Comparison of ENCODE assay signal across 26 cellular contexts in the genomic region with DNA sequence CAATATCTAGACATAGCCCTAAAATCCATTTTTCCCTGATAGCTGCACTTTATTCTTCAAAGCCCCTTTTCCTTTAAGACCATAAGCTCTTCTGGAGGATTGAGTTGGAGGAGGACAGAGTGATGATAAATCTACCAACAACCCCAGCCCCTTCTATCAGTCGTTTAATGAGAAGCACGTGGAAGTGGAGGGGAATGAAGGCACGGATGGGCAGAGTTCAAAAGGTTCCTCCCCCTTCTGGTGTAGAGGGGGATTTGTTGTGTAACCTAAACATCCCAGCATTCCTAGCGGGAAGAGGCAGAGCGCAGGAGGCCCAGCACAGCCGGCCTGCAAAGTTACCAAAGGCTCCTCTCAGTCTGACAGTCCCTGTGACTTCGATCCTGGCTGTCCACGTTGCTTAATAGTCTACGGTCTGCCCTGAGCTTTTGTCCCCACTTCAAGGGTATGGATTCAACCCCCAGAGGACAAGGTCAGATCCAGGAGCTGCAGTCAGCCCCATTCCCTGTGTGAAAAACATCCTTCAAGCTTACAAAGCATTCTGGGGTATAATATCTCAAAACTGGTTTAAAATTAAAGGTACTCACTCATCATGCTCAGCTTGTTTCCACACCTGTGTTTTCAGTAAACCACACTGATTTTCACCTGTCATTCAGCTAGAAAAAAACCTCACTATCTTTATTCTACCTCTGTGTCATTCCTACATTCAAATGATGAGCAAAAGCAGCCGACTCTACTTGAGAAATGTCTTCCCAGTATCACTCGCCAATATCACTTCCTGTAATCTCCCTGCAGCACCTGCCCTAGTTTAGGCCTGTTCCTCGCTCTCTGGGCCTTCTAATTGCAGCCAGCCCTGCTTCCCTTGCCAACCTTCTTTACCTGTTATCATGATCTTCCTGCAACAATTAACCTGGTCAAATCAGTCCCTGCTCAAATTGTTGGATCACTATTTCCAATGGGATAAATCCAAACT.
DNase-seq lines count a peak whose midpoint lies in the region; TF ChIP-seq lines count a peak whose summit lies in the region.
"Had no signal": no experiment of that assay in that cellular context is flagged by ENCODE, and none has a peak within 500 bp of the region (broad histone marks: within the 10 kb centered on the region; RNA-seq: fewer than 3 reads in every experiment).

No MANE protein-coding gene starts in this region.

- H3K9me3 Mint-ChIP-seq in endodermal cell, result no peaks in the 10 kb centered on the region
- no peaks in the 10 kb centered on the region for H3K9me3 Mint-ChIP-seq in MCF 10A (ENCODE audit: unreplicated experiment)
- H3K9me3 Mint-ChIP-seq: activated naive CD8-positive, alpha-beta T cell treated with anti-CD3 and anti-CD28 coated beads, Interleukin-2, amount 10 ng/mL, durations not matched to agents 7 days and 5 days; activated T-helper 2 cell treated with anti-CD3 and anti-CD28 coated beads, Interferon-gamma antibody, Interleukin-2, Interleukin-4, amounts not matched to agents 10 μg/mL and 5 μg/mL and 100 μg/mL, durations not matched to agents 14 hours and 24 hours and 36 hours; naive B cell had no signal

- no peak overlapping the region for H4K91ac ChIP-seq in mesenchymal stem cell (ENCODE audit: low read length)

- no peak overlapping the region for H2BK15ac ChIP-seq in mesenchymal stem cell (ENCODE audit: low read depth, poor library complexity, severe bottlenecking)

- peak overlapping the region; percentile 24 for H2AFZ ChIP-seq in mesenchymal stem cell (ENCODE audit: low read depth, low read length)

- H3K4me3 ChIP-seq in endodermal cell (ENCODE audit: low read length) (no peak overlapping the region), mesenchymal stem cell (ENCODE audit: insufficient read depth in 1 of 2, low read depth in 1 of 2, low read length in 2 of 2) (no peak overlapping the region), Peyer's patch (no peak overlapping the region)
- H3K4me3 ChIP-seq: A549, BLaER1, ovary, sigmoid colon, SK-N-MC had no signal

- H3K4me2 ChIP-seq in mesenchymal stem cell (ENCODE audit: low read length, poor library complexity, severe bottlenecking), result no peak overlapping the region
- H3K4me2 ChIP-seq: A549, BLaER1 had no signal

- H3K18ac ChIP-seq in mesenchymal stem cell (ENCODE audit: low read depth in 1 of 2, low read length in 2 of 2), result no peak overlapping the region

- intact Hi-C loops in MCF 10A (cut with micrococcal nuclease), result no loop called here

- peaks cover 15% of the 10 kb centered on the region for H3K4me1 Mint-ChIP-seq in endodermal cell
- peaks cover 5% of the 10 kb centered on the region for H3K4me1 Mint-ChIP-seq in MCF 10A (ENCODE audit: insufficient read depth, unreplicated experiment)
- H3K4me1 Mint-ChIP-seq: activated naive CD8-positive, alpha-beta T cell treated with anti-CD3 and anti-CD28 coated beads, Interleukin-2, amount 10 ng/mL, durations not matched to agents 7 days and 5 days had no signal

- H3K4me1 ChIP-seq in endodermal cell (ENCODE audit: control insufficient read depth, insufficient read depth, low read length) (no peaks in the 10 kb centered on the region), mesenchymal stem cell (ENCODE audit: control insufficient read depth, insufficient read depth, low read depth, low read length) (peaks cover 1% of the 10 kb centered on the region), Peyer's patch (no peaks in the 10 kb centered on the region)
- H3K4me1 ChIP-seq: BLaER1, sigmoid colon had no signal

- H3K9ac ChIP-seq in endodermal cell (ENCODE audit: extremely low read depth, low read length, poor library complexity, severe bottlenecking), result no peak overlapping the region
- H3K9ac ChIP-seq in mesenchymal stem cell (ENCODE audit: low read length), result no peak overlapping the region
- H3K9ac ChIP-seq: BLaER1 had no signal

- H3K36me3 Mint-ChIP-seq in endodermal cell (ENCODE audit: low read depth) (no peaks in the 10 kb centered on the region), MCF 10A (ENCODE audit: insufficient read depth, unreplicated experiment) (no peaks in the 10 kb centered on the region)
- H3K36me3 Mint-ChIP-seq: activated naive CD8-positive, alpha-beta T cell treated with anti-CD3 and anti-CD28 coated beads, Interleukin-2, amount 10 ng/mL, durations not matched to agents 7 days and 5 days had no signal

- H3K79me1 ChIP-seq in mesenchymal stem cell (replicated peaks; ENCODE audit: low read length, poor library complexity, severe bottlenecking), result no peaks in the 10 kb centered on the region

- H3K9me3 ChIP-seq in endodermal cell (ENCODE audit: control insufficient read depth, low read length) (no peaks in the 10 kb centered on the region), mesenchymal stem cell (ENCODE audit: control insufficient read depth, low read length) (no peaks in the 10 kb centered on the region), Peyer's patch (no peaks in the 10 kb centered on the region)
- H3K9me3 ChIP-seq: A549, BLaER1, ovary, sigmoid colon had no signal

- no peak overlapping the region for H2BK12ac ChIP-seq in mesenchymal stem cell (ENCODE audit: low read length in 2 of 2)

- no peak overlapping the region for H2BK120ac ChIP-seq in mesenchymal stem cell (ENCODE audit: low read depth, low read length)

- no peaks in the 10 kb centered on the region for H3K27me3 ChIP-seq in endodermal cell (ENCODE audit: control insufficient read depth, insufficient read depth, low read length, poor library complexity, severe bottlenecking)
- no peaks in the 10 kb centered on the region for H3K27me3 ChIP-seq in mesenchymal stem cell (ENCODE audit: control insufficient read depth in 1 of 2, insufficient read depth in 1 of 2, low read length in 2 of 2)
- H3K27me3 ChIP-seq in Peyer's patch, result no peaks in the 10 kb centered on the region
- H3K27me3 ChIP-seq: BLaER1, ovary, sigmoid colon had no signal

- peaks cover 2% of the 10 kb centered on the region for H3K27me3 Mint-ChIP-seq in endodermal cell (ENCODE audit: insufficient read depth)
- H3K27me3 Mint-ChIP-seq in MCF 10A (ENCODE audit: insufficient read depth, unreplicated experiment), result no peaks in the 10 kb centered on the region
- H3K27me3 Mint-ChIP-seq: activated naive CD8-positive, alpha-beta T cell treated with anti-CD3 and anti-CD28 coated beads, Interleukin-2, amount 10 ng/mL, durations not matched to agents 7 days and 5 days had no signal

- CTCF ChIA-PET in MCF 10A (lab: Yijun Ruan, JAX), result interaction anchor here (0.6 to 1.2 kb wide), 2 partner anchors 53 to 184 kb away, joined by 4 read pairs; no protein-coding TSS in a partner anchor

- no peak overlapping the region for H2BK5ac ChIP-seq in mesenchymal stem cell (ENCODE audit: low read depth, low read length, poor library complexity, severe bottlenecking)

- no peak overlapping the region for H3K4me3 Mint-ChIP-seq in endodermal cell
- no peak overlapping the region for H3K4me3 Mint-ChIP-seq in MCF 10A (ENCODE audit: unreplicated experiment)
- H3K4me3 Mint-ChIP-seq: activated naive CD8-positive, alpha-beta T cell treated with anti-CD3 and anti-CD28 coated beads, Interleukin-2, amount 10 ng/mL, durations not matched to agents 7 days and 5 days had no signal

- H2AK5ac ChIP-seq in mesenchymal stem cell (ENCODE audit: low read length, severe bottlenecking), result no peak overlapping the region

- DNase-seq in AG08395 (ENCODE audit: low spot score), result peak; percentile 13
- peak; percentile 34 for DNase-seq in HuH-7.5 (ENCODE audit: low spot score)
- DNase-seq in endodermal cell, result peak; percentile 64
- DNase-seq in mesenchymal stem cell, result no peak
- DNase-seq in Peyer's patch, result no peak
- no peak for DNase-seq in activated gamma-delta T cell treated with Interleukin-2 at 50 U/mL for 16 hours
- DNase-seq in KBM-7, result no peak
- no peak for DNase-seq in MCF 10A (ENCODE audit: unreplicated experiment)
- DNase-seq: activated CD4-positive, alpha-beta T cell treated with anti-CD3 and anti-CD28 coated beads, Interleukin-2, amount 50 U/mL, for 4 hours; activated CD8-positive, alpha-beta memory T cell treated with anti-CD3 and anti-CD28 coated beads, Interleukin-2, amount 50 U/mL, for 48 hours; activated naive CD8-positive, alpha-beta T cell treated with anti-CD3 and anti-CD28 coated beads, Interleukin-2, amount 10 ng/mL, durations not matched to agents 7 days and 5 days; COR-L47; foreskin melanocyte; MV-4-11; naive B cell; NCI-H187 treated with DMSO at 0.1 percent for 48 hours; NCI-H446; NK-92 treated with Interleukin-12 subunit alpha and Interleukin-12 subunit beta, amount 100 ng/mL, for 24 hours; ovary; sigmoid colon; T-helper 2 cell; WERI-Rb-1 had no signal

- no peak overlapping the region for H4K8ac ChIP-seq in mesenchymal stem cell (ENCODE audit: low read length)

- H3K27ac ChIP-seq in endodermal cell (ENCODE audit: low read depth, low read length) (no peak overlapping the region), mesenchymal stem cell (ENCODE audit: low read length, poor library complexity, severe bottlenecking) (no peak overlapping the region), Peyer's patch (no peak overlapping the region)
- H3K27ac ChIP-seq: A549, BLaER1, ovary, sigmoid colon, SK-N-MC, WERI-Rb-1 had no signal

- no peak overlapping the region for H3K23ac ChIP-seq in mesenchymal stem cell (ENCODE audit: low read length in 2 of 2)

- H3K27ac Mint-ChIP-seq in endodermal cell (no peak overlapping the region), MCF 10A (ENCODE audit: low read depth, unreplicated experiment) (no peak overlapping the region)
- H3K27ac Mint-ChIP-seq: activated naive CD8-positive, alpha-beta T cell treated with anti-CD3 and anti-CD28 coated beads, Interleukin-2, amount 10 ng/mL, durations not matched to agents 7 days and 5 days; activated T-helper 2 cell treated with anti-CD3 and anti-CD28 coated beads, Interferon-gamma antibody, Interleukin-2, Interleukin-4, amounts not matched to agents 10 μg/mL and 5 μg/mL and 100 μg/mL, durations not matched to agents 14 hours and 24 hours and 36 hours had no signal

- no peaks in the 10 kb centered on the region for H3K36me3 ChIP-seq in endodermal cell (ENCODE audit: control insufficient read depth, insufficient read depth, low read length)
- no peaks in the 10 kb centered on the region for H3K36me3 ChIP-seq in mesenchymal stem cell (ENCODE audit: control insufficient read depth in 1 of 2, insufficient read depth in 2 of 2, low read depth in 1 of 2, low read length in 2 of 2)
- no peaks in the 10 kb centered on the region for H3K36me3 ChIP-seq in Peyer's patch
- H3K36me3 ChIP-seq: BLaER1, ovary, sigmoid colon, WERI-Rb-1 had no signal

- in situ Hi-C loops in KBM-7 (cut with MboI; ENCODE audit: low pct_unique_long_range_greater_than_20kb, low sequenced_read_pairs), result no loop called here

- TF ChIP-seq CTCF in endodermal cell (conservative IDR thresholded peaks at IDR 0.05), result peak; percentile 62
- TF ChIP-seq CTCF in Peyer's patch (IDR thresholded peaks at IDR 0.05), result no peak
- no peak for TF ChIP-seq CTCF in MCF 10A (IDR thresholded peaks at IDR 0.05; ENCODE audit: unreplicated experiment)

- no peak overlapping the region for H3K14ac ChIP-seq in mesenchymal stem cell (ENCODE audit: low read length in 2 of 2)

- no TSS peak for BruUV-seq in MCF 10A (replicated peaks; lab: Mats Ljungman, UMichigan)

- POLR2A ChIA-PET in MCF 10A (lab: Yijun Ruan, JAX), result interaction anchor here (0.5 kb wide), 1 partner anchor 1387 kb away, joined by 3 read pairs; no protein-coding TSS in a partner anchor

- no peak overlapping the region for H3K4ac ChIP-seq in mesenchymal stem cell (ENCODE audit: low read depth in 1 of 2, low read length in 2 of 2)

- TF ChIP-seq POLR2A in Peyer's patch (IDR thresholded peaks at IDR 0.05), result no peak

- 74 to 78% methylated on average over 8 to 12 of the region's 12 CpGs for WGBS in endodermal cell (ENCODE audit: insufficient coverage in 1 of 2, insufficient read length in 1 of 2), 2 experiments
- 61% methylated on average over 12 of the region's 12 CpGs for WGBS in mesenchymal stem cell

Comparison
In these comparisons a context has a peak if more than half of its experiments do, and no peak if none do; other contexts are left out.
1. DNase-seq: peak in AG08395 (single experiment), HuH-7.5 (single experiment) and endodermal cell (single experiment); none in mesenchymal stem cell (single experiment), Peyer's patch (0 of 3), activated gamma-delta T cell treated with Interleukin-2 at 50 U/mL for 16 hours (single experiment), KBM-7 (single experiment) and MCF 10A (single experiment).